Comparison of ENCODE assay signal across 8 cellular contexts in genomic region chr21:35400233-35400939, GRCh38.
A peak's percentile ranks its signal among the peaks of the same experiment; 100 is the strongest.
DNase-seq lines count a peak whose midpoint lies in the region; ATAC-seq, FAIRE-seq and TF ChIP-seq lines count a peak whose summit lies in the region.

No MANE protein-coding gene starts in this region.

- peak overlapping the region; percentile 46 to 70 for H3K4me3 Mint-ChIP-seq in stimulated activated naive B cell treated with anti-CD40 and anti-IgM and Interleukin-4, amounts not matched to agents 10 μg/mL and 1 μg/mL and 100 μg/mL, for 72 hours

- no peaks in the 10 kb centered on the region for H3K36me3 Mint-ChIP-seq in stimulated activated naive B cell treated with anti-CD40 and anti-IgM and Interleukin-4, amounts not matched to agents 10 μg/mL and 1 μg/mL and 100 μg/mL, for 72 hours

- peak; percentile 52 for TF ChIP-seq CTCF in 22Rv1 (IDR thresholded peaks at IDR 0.05)
- TF ChIP-seq CTCF in GM12875 (IDR thresholded peaks at IDR 0.05; ENCODE audit: borderline replicate concordance, insufficient read depth, low read depth, low read length), result peak; percentile 42; the same call in 1 of the 2 replicates
- peak; percentile 50 for TF ChIP-seq CTCF in kidney (IDR thresholded peaks at IDR 0.05; ENCODE audit: borderline replicate concordance, extremely low read depth, insufficient read depth)

- no peaks in the 10 kb centered on the region for H3K36me3 ChIP-seq in kidney (ENCODE audit: control insufficient read depth in 1 of 2, insufficient read depth in 2 of 2, low read length in 2 of 2)

- peaks cover 4 to 6% of the 10 kb centered on the region in 2 donors for H3K27me3 Mint-ChIP-seq in stimulated activated naive B cell treated with anti-CD40 and anti-IgM and Interleukin-4, amounts not matched to agents 10 μg/mL and 1 μg/mL and 100 μg/mL, for 72 hours

- H3K4me1 Mint-ChIP-seq in stimulated activated naive B cell treated with anti-CD40 and anti-IgM and Interleukin-4, amounts not matched to agents 10 μg/mL and 1 μg/mL and 100 μg/mL, for 72 hours, result peaks cover 13 to 25% of the 10 kb centered on the region in 2 donors

- peaks cover 0 to 4% of the 10 kb centered on the region in 2 donors for H3K9me3 Mint-ChIP-seq in stimulated activated naive B cell treated with anti-CD40 and anti-IgM and Interleukin-4, amounts not matched to agents 10 μg/mL and 1 μg/mL and 100 μg/mL, for 72 hours

- peak; percentile 37 for FAIRE-seq in kidney (lab: Jason Lieb, UNC)

- no peaks in the 10 kb centered on the region for H3K9me3 ChIP-seq in kidney (ENCODE audit: control insufficient read depth in 1 of 2, low read length in 2 of 2)

- H3K4me3 ChIP-seq in GM12875 (ENCODE audit: low read depth, low read length) (no peak overlapping the region), kidney (ENCODE audit: low read length in 2 of 2) (no peak overlapping the region)

- ATAC-seq in SK-N-SH treated with all-trans-retinoic acid at 6 μM for 48 hours (peak; percentile 76), HG03342 (IDR thresholded peaks at IDR 0.05; ENCODE audit: unreplicated experiment) (no peak)
- ATAC-seq in stimulated activated naive B cell treated with anti-CD40 and anti-IgM and Interleukin-4, amounts not matched to agents 10 μg/mL and 1 μg/mL and 100 μg/mL, for 72 hours (replicated peaks), result peak; percentile 90 to 92

- peak; percentile 60 for DNase-seq in NCI-H1105 (lab: John Stamatoyannopoulos, UW)
- DNase-seq in brain pericyte (ENCODE audit: low read depth, low spot score), result peak; percentile 15
- DNase-seq in kidney, result no peak
- peak; percentile 32 for DNase-seq in stimulated activated naive B cell treated with anti-CD40 and anti-IgM and Interleukin-4, amounts not matched to agents 10 μg/mL and 1 μg/mL and 100 μg/mL, for 72 hours

- no peaks in the 10 kb centered on the region for H3K4me1 ChIP-seq in kidney (ENCODE audit: control insufficient read depth in 1 of 2, insufficient read depth in 1 of 2, low read depth in 1 of 2, low read length in 2 of 2)

- no peak overlapping the region for H3K9ac ChIP-seq in kidney (ENCODE audit: low read length in 2 of 2)

- peak overlapping the region; percentile 85 for H3K27ac Mint-ChIP-seq in stimulated activated naive B cell treated with anti-CD40 and anti-IgM and Interleukin-4, amounts not matched to agents 10 μg/mL and 1 μg/mL and 100 μg/mL, for 72 hours

- H3K27ac ChIP-seq in 22Rv1 (no peak overlapping the region), kidney (ENCODE audit: low read depth in 2 of 2, low read length in 2 of 2) (no peak overlapping the region)

- intact Hi-C loops in kidney (cut with DNase I), result no loop called here

TF ChIP-seq in SK-N-SH treated with all-trans-retinoic acid at 6 μM for 48 hours, 23 proteins besides CTCF, POLR2A, EP300 and RAD21:
- TF ChIP-seq PATZ1 (CRISPR knock-in tag; IDR thresholded peaks at IDR 0.05; ENCODE audit: borderline replicate concordance), result no peak
- no peak for TF ChIP-seq ZFP3 (CRISPR knock-in tag; IDR thresholded peaks at IDR 0.05)
- TF ChIP-seq ESRRG (CRISPR knock-in tag; IDR thresholded peaks at IDR 0.05), result no peak
